Comparison of ENCODE assay signal across 1 cellular context in genomic region chr14:100279563-100279962, GRCh38.
TF ChIP-seq lines count a peak whose summit lies in the region.

No MANE protein-coding gene starts in this region.

TF ChIP-seq in GM12878, 131 proteins besides CTCF, POLR2A, EP300 and RAD21:
- TF ChIP-seq IRF5 (IDR thresholded peaks at IDR 0.05; ENCODE audit: borderline replicate concordance) (no peak), POLR2AphosphoS5 (IDR thresholded peaks at IDR 0.05; ENCODE audit: low read length) (peak; percentile 52; the same call in 1 of the 2 replicates), PBX3 (IDR thresholded peaks at IDR 0.05; ENCODE audit: insufficient replicate concordance, low read depth, low read length) (no peak), MTA2 (IDR thresholded peaks at IDR 0.05; ENCODE audit: low read depth) (no peak), ELK1 (IDR thresholded peaks at IDR 0.05; ENCODE audit: low read depth, low read length) (no peak)
